In genomic region chr22:19986011-19986409, GRCh38 we compare ENCODE assay signal across 8 cellular contexts. TPM values are rescaled to one million over a fixed set of nuclear protein-coding genes. Genes with fewer than 3 reads are reported as not detected.
A peak's percentile ranks its signal among the peaks of the same experiment; 100 is the strongest.
DNase-seq lines count a peak whose midpoint lies in the region; TF ChIP-seq lines count a peak whose summit lies in the region.

No MANE protein-coding gene starts in this region.

- H3K27ac ChIP-seq in C4-2B, result peak overlapping the region; percentile 82
- H3K27ac ChIP-seq in RWPE1, result peak overlapping the region; percentile 61
- no peak overlapping the region for H3K27ac ChIP-seq in ovary

- POLR2A ChIA-PET in RWPE1 (lab: Yijun Ruan, JAX; ENCODE audit: low non-redundant PET), result no interaction called here

- no peaks in the 10 kb centered on the region for H3K9me3 ChIP-seq in ovary

- H3K4me3 ChIP-seq in fibroblast of pulmonary artery (replicated peaks; ENCODE audit: low read depth, low read length) (peak overlapping the region; percentile 62), ovary (peak overlapping the region; percentile 54)

- TF ChIP-seq POLR2A in ovary (IDR thresholded peaks at IDR 0.05), result no peak

- DNase-seq in RWPE1 (ENCODE audit: low spot score), result no peak
- DNase-seq in fibroblast of pulmonary artery (ENCODE audit: low read depth), result no peak
- DNase-seq in ovary, result peak in 1 of 5 donors; percentile 39
- DNase-seq in NCI-H128 (lab: John Stamatoyannopoulos, UW; ENCODE audit: unreplicated experiment), result no peak
- no peak for DNase-seq in SK-N-DZ (ENCODE audit: low spot score)
- no peak for DNase-seq in foreskin melanocyte
- no peak for DNase-seq in GF-D8 (lab: John Stamatoyannopoulos, UW)

- TF ChIP-seq CTCF in C4-2B (conservative IDR thresholded peaks at IDR 0.05) (no peak), RWPE1 (conservative IDR thresholded peaks at IDR 0.05; ENCODE audit: low read depth) (no peak), fibroblast of pulmonary artery (IDR thresholded peaks at IDR 0.05; ENCODE audit: low read length, missing control alignments) (no peak), ovary (IDR thresholded peaks at IDR 0.05) (no peak)

- intact Hi-C loops in ovary (cut with DNase I), result no loop called here

- no peak for TF ChIP-seq EP300 in ovary (IDR thresholded peaks at IDR 0.05)

- no peaks in the 10 kb centered on the region for H3K4me1 ChIP-seq in ovary (ENCODE audit: insufficient read depth)

- WGBS in ovary, 3 donors, result 36 to 57% (median 39%) methylated on average over 2 of the region's 2 CpGs

- CTCF ChIA-PET in RWPE1 (lab: Yijun Ruan, JAX), result interaction anchor here (0.6 kb wide), 1 partner anchor 41 kb away, joined by 3 read pairs; no protein-coding TSS in a partner anchor

- H3K27me3 ChIP-seq in ovary, result no peaks in the 10 kb centered on the region

- no peaks in the 10 kb centered on the region for H3K36me3 ChIP-seq in ovary

RNA-seq across cellular contexts. Expression of gene ARVCF, which starts 30.6 kb away (rescaled TPM):
- 10 to 100 TPM in 6 of 7 donors, 1 to 10 TPM in 1; 9.0 to 23.8 (median 14.0) TPM for total RNA-seq in ovary
- 10 to 100 TPM in 1 of 2 donors, under 1 TPM in 1; 0.42 to 17.4 TPM for polyA plus RNA-seq in ovary
- 77.9 and 81.0 TPM in 2 replicates for polyA plus RNA-seq in SK-N-DZ (2014; cell fraction: cytosol; rRNA removed)
- polyA plus RNA-seq in SK-N-DZ (2014; cell fraction: nucleus; rRNA removed), result 488 and 524 TPM in 2 replicates

RNA-seq across cellular contexts. Expression of gene TANGO2, which starts 34.9 kb away (rescaled TPM):
- 10 to 100 TPM; 11.8 to 17.5 (median 13.3) TPM for total RNA-seq in ovary
- 10 to 100 TPM; 11.0 to 17.2 TPM for polyA plus RNA-seq in ovary
- polyA plus RNA-seq in SK-N-DZ (2014; cell fraction: cytosol; rRNA removed), result 18.5 and 19.8 TPM in 2 replicates
- polyA plus RNA-seq in SK-N-DZ (2014; cell fraction: nucleus; rRNA removed), result 14.9 and 19.5 TPM in 2 replicates

RNA-seq across cellular contexts. Expression of gene TXNRD2, which starts 44.4 kb away (rescaled TPM):
- 10 to 100 TPM; 21.3 to 37.3 (median 26.9) TPM for total RNA-seq in ovary
- 10 to 100 TPM; 21.3 to 37.8 TPM for polyA plus RNA-seq in ovary
- 25.9 and 26.6 TPM in 2 replicates for polyA plus RNA-seq in SK-N-DZ (2014; cell fraction: cytosol; rRNA removed)
- 58.9 and 60.3 TPM in 2 replicates for polyA plus RNA-seq in SK-N-DZ (2014; cell fraction: nucleus; rRNA removed)

RNA-seq across cellular contexts. Expression of gene COMT, which starts 44.4 kb away (rescaled TPM):
- total RNA-seq in ovary, result 100 to 1,000 TPM; 143 to 194 (median 161) TPM
- 100 to 1,000 TPM in 1 of 2 donors, 10 to 100 TPM in 1; 23.1 to 200 TPM for polyA plus RNA-seq in ovary
- polyA plus RNA-seq in SK-N-DZ (2014; cell fraction: cytosol; rRNA removed), result 130 TPM in 2 replicates
- 79.0 and 109 TPM in 2 replicates for polyA plus RNA-seq in SK-N-DZ (2014; cell fraction: nucleus; rRNA removed)

Comparison
In these comparisons a context has a peak if more than half of its experiments do, and no peak if none do; other contexts are left out.
1. H3K27ac ChIP-seq: peak in C4-2B (single experiment) and RWPE1 (single experiment); none in ovary (0 of 2).